In genomic region chr17:5694507-5694906, GRCh38 we compare ENCODE assay signal across 19 cellular contexts.
A peak's percentile ranks its signal among the peaks of the same experiment; 100 is the strongest.
DNase-seq lines count a peak whose midpoint lies in the region; ATAC-seq and TF ChIP-seq lines count a peak whose summit lies in the region.
"Had no signal": no experiment of that assay in that cellular context is flagged by ENCODE, and none has a peak within 500 bp of the region (broad histone marks: within the 10 kb centered on the region; RNA-seq: fewer than 3 reads in every experiment).

No MANE protein-coding gene starts in this region.

- H3K79me1 ChIP-seq in H9 (ENCODE audit: insufficient read depth, low read depth, low read length, poor library complexity, severe bottlenecking) = no peaks in the 10 kb centered on the region

- no peak overlapping the region for H3K4ac ChIP-seq in H9 (ENCODE audit: low read depth, low read length)

- H3K4me3 ChIP-seq in gastroesophageal sphincter (no peak overlapping the region), heart right ventricle (no peak overlapping the region)
- H3K4me3 ChIP-seq: esophagus muscularis mucosa, lung, skin epidermis, uterus had no signal

- H3K4me1 ChIP-seq in H9 (ENCODE audit: insufficient read depth, low read length) (peaks cover 5% of the 10 kb centered on the region; the same call in 1 of the 2 replicates), gastroesophageal sphincter (no peaks in the 10 kb centered on the region), heart right ventricle (no peaks in the 10 kb centered on the region)
- H3K4me1 ChIP-seq: esophagus muscularis mucosa, parathyroid adenoma, uterus had no signal

- H2BK15ac ChIP-seq in H9 (ENCODE audit: low read depth, low read length) = no peak overlapping the region

- H2BK5ac ChIP-seq in H9 (ENCODE audit: insufficient read length, low read length) = no peak overlapping the region

- H3K56ac ChIP-seq in H9 (ENCODE audit: insufficient read length, low read depth, low read length) = no peak overlapping the region

- no peaks in the 10 kb centered on the region for H3K79me2 ChIP-seq in H9 (ENCODE audit: insufficient read depth, low read length)
- H3K79me2 ChIP-seq: parathyroid adenoma had no signal

- no peak overlapping the region; a peak in 2 of 7 replicates for H3K27ac Mint-ChIP-seq in H9
- H3K27ac Mint-ChIP-seq: CD8-positive, alpha-beta T cell had no signal

- no peak overlapping the region for H4K8ac ChIP-seq in H9 (replicated peaks; ENCODE audit: insufficient read length, low read depth, low read length)

- no peak for TF ChIP-seq CTCF in H9 (conservative IDR thresholded peaks at IDR 0.05)
- no peak for TF ChIP-seq CTCF in gastroesophageal sphincter (IDR thresholded peaks at IDR 0.05)
- TF ChIP-seq CTCF in heart right ventricle (IDR thresholded peaks at IDR 0.05) = no peak

- H2AK5ac ChIP-seq in H9 (ENCODE audit: insufficient read length, low read length) = no peak overlapping the region

- H4K5ac ChIP-seq in H9 (ENCODE audit: insufficient read length, low read depth, low read length) = no peak overlapping the region

- H2BK12ac ChIP-seq in H9 (ENCODE audit: insufficient read length, low read depth, low read length) = no peak overlapping the region

- no peak overlapping the region for H2BK120ac ChIP-seq in H9 (ENCODE audit: low read depth, low read length, poor library complexity, severe bottlenecking)

- H3K4me1 Mint-ChIP-seq in H9 = peaks cover 47 to 55% of the 10 kb centered on the region in 2 experiments

- no peaks in the 10 kb centered on the region for H3K36me3 ChIP-seq in gastroesophageal sphincter
- H3K36me3 ChIP-seq in heart right ventricle = no peaks in the 10 kb centered on the region
- H3K36me3 ChIP-seq: esophagus muscularis mucosa, uterus had no signal

- no peak for TF ChIP-seq EP300 in gastroesophageal sphincter (IDR thresholded peaks at IDR 0.05)

- no peak overlapping the region for H3K9ac ChIP-seq in H9 (ENCODE audit: extremely low read depth, insufficient read length, low read length)
- H3K9ac ChIP-seq: parathyroid adenoma had no signal

- no peak overlapping the region for H3K23ac ChIP-seq in H9 (ENCODE audit: insufficient read length, low read depth, low read length)

- H3K36me3 Mint-ChIP-seq in H9 (ENCODE audit: insufficient read depth in 1 of 3, low read depth in 3 of 3) = peaks cover 0 to 2% (median 0%) of the 10 kb centered on the region in 3 experiments; a peak in 1 of 7 replicates
- H3K36me3 Mint-ChIP-seq: CD8-positive, alpha-beta T cell had no signal

- H3K27me3 ChIP-seq in H9 (ENCODE audit: insufficient read depth, low read length) = no peaks in the 10 kb centered on the region
- H3K27me3 ChIP-seq in gastroesophageal sphincter = peaks cover 66% of the 10 kb centered on the region
- H3K27me3 ChIP-seq in heart right ventricle = peaks cover 0 to 46% (median 29%) of the 10 kb centered on the region in 7 donors
- H3K27me3 ChIP-seq: uterus had no signal

- no peak overlapping the region for H4K91ac ChIP-seq in H9 (ENCODE audit: insufficient read length, low read depth, low read length)

- no peak overlapping the region for H2AFZ ChIP-seq in H9 (ENCODE audit: low read length)
- H2AFZ ChIP-seq: parathyroid adenoma had no signal

- H3K27me3 Mint-ChIP-seq in H9 (ENCODE audit: low read depth) = no peaks in the 10 kb centered on the region

- no CpG with 5 or more reads among the region's 8 CpGs for WGBS in H9 (ENCODE audit: extremely low coverage, insufficient read length, low lambda C conversion rate)
- 11 to 29% methylated on average over 3 to 7 of the region's 8 CpGs for WGBS in gastroesophageal sphincter (ENCODE audit: low coverage in 1 of 2), 2 donors
- 41 to 49% methylated on average over 8 of the region's 8 CpGs for WGBS in heart right ventricle, 2 donors

- DNase-seq in DMS153 (lab: John Stamatoyannopoulos, UW) (peak; percentile 69), H9 (peak; percentile 80), NCI-H345 treated with DMSO at 0.1 percent for 48 hours (lab: John Stamatoyannopoulos, UW; ENCODE audit: unreplicated experiment) (peak; percentile 72), iPS-NIHi11 (ENCODE audit: low spot score) (peak; percentile 81), heart right ventricle (no peak)
- DNase-seq: CD8-positive, alpha-beta T cell; central memory CD4-positive, alpha-beta T cell; NCI-H2107; NK-92 treated with Interleukin-12 subunit alpha and Interleukin-12 subunit beta, amount 100 ng/mL, for 24 hours; stimulated activated CD4-positive, alpha-beta T cell treated with anti-CD3 and anti-CD28 coated beads, Interleukin-4, amount 100 ng/mL, for 4 hours; uterus had no signal

- peaks cover 0 to 5% of the 10 kb centered on the region in 2 experiments; a peak in 2 of 5 replicates for H3K9me3 Mint-ChIP-seq in H9
- H3K9me3 Mint-ChIP-seq: CD8-positive, alpha-beta T cell had no signal

- H3K9me3 ChIP-seq in H9 (ENCODE audit: control insufficient read depth, low read depth, low read length) (no peaks in the 10 kb centered on the region), gastroesophageal sphincter (peaks cover 0 to 11% (median 0%) of the 10 kb centered on the region in 3 donors), heart right ventricle (peaks cover 0 to 9% (median 0%) of the 10 kb centered on the region in 11 donors)
- H3K9me3 ChIP-seq: uterus had no signal

- intact Hi-C loops in heart right ventricle (cut with DNase I) = no loop called here

- no peak overlapping the region for H3K18ac ChIP-seq in H9 (ENCODE audit: insufficient read length, low read depth, low read length)

- H3T11ph ChIP-seq in H9 (ENCODE audit: low read length) = no peak overlapping the region

- H3K4me2 ChIP-seq in H9 (ENCODE audit: insufficient read depth, insufficient read length, low read length) = no peak overlapping the region

- no peaks in the 10 kb centered on the region for H4K20me1 ChIP-seq in H9 (ENCODE audit: control insufficient read depth, insufficient read depth, insufficient read length)

- no peak overlapping the region for H2BK20ac ChIP-seq in H9 (ENCODE audit: low read depth, low read length, poor library complexity, severe bottlenecking)

- no peaks in the 10 kb centered on the region for H3K23me2 ChIP-seq in H9 (ENCODE audit: insufficient read length, low read depth, low read length, poor library complexity, severe bottlenecking)

- ATAC-seq in gastroesophageal sphincter = no peak
- ATAC-seq in heart right ventricle = no peak
- no peak for ATAC-seq in HG02852 (IDR thresholded peaks at IDR 0.05; ENCODE audit: unreplicated experiment)
- no peak for ATAC-seq in GM19328 (IDR thresholded peaks at IDR 0.05; ENCODE audit: unreplicated experiment)
- ATAC-seq: CD8-positive, alpha-beta T cell; Right ventricle myocardium inferior had no signal

- no peak overlapping the region for H3K14ac ChIP-seq in H9 (ENCODE audit: insufficient read depth, low read length)

- H3K27ac ChIP-seq in H9 (ENCODE audit: insufficient read length, low read depth, low read length) = no peak overlapping the region
- no peak overlapping the region for H3K27ac ChIP-seq in gastroesophageal sphincter
- H3K27ac ChIP-seq in heart right ventricle = no peak overlapping the region
- H3K27ac ChIP-seq: esophagus muscularis mucosa, parathyroid adenoma, skin epidermis, uterus had no signal

- TF ChIP-seq POLR2A in gastroesophageal sphincter (IDR thresholded peaks at IDR 0.05) = no peak

- no peak overlapping the region for H3K4me3 Mint-ChIP-seq in H9
- H3K4me3 Mint-ChIP-seq: CD8-positive, alpha-beta T cell had no signal

Comparison
In these comparisons a context has a peak if more than half of its experiments do, and no peak if none do; other contexts are left out.
1. DNase-seq: peak in DMS153 (single experiment), H9 (single experiment), NCI-H345 treated with DMSO at 0.1 percent for 48 hours (single experiment) and iPS-NIHi11 (single experiment); none in heart right ventricle (0 of 2).